Comparison of ENCODE assay signal across 27 cellular contexts in the genomic region with DNA sequence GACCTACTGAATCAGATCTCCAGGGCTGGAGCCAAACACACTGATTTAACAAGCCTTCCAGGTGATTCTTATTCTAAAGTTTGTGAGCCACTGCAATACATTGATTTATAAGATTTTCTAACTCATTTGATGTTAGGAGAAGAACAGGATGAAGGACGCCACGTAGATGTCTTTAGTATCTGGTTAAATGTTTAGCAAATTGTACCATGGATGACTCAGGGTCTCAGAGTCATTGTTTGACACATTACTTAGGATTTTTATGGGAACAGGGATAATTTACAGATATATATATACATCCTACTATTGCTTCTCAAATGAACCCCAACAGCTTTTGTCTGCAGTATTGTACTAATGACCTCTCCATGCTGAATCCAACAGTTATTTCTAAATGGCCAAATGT.
"Had no signal": no experiment of that assay in that cellular context is flagged by ENCODE, and none has a peak within 500 bp of the region (broad histone marks: within the 10 kb centered on the region; RNA-seq: fewer than 3 reads in every experiment).

No MANE protein-coding gene starts in this region.

- H3K4me1 ChIP-seq: right lobe of liver, stomach, thyroid gland, upper lobe of left lung had no signal

- FAIRE-seq: kidney had no signal

- H3K27me3 Mint-ChIP-seq: activated CD4-positive, alpha-beta memory T cell treated with anti-CD3 and anti-CD28 coated beads, Interleukin-2, amount 10 ng/mL, durations not matched to agents 7 days and 5 days; activated CD4-positive, alpha-beta T cell treated with anti-CD3 and anti-CD28 coated beads, Interleukin-2, amount 10 ng/mL, durations not matched to agents 7 days and 5 days; natural killer cell treated with Interleukin-12 subunit alpha and Interleukin-12 subunit beta and Interleukin-15 and Interleukin-18, amount 100 ng/mL, for 72 hours had no signal

- H3K27ac Mint-ChIP-seq: activated CD4-positive, alpha-beta memory T cell treated with anti-CD3 and anti-CD28 coated beads, Interleukin-2, amount 10 ng/mL, durations not matched to agents 7 days and 5 days; activated CD4-positive, alpha-beta T cell treated with anti-CD3 and anti-CD28 coated beads, Interleukin-2, amount 10 ng/mL, durations not matched to agents 7 days and 5 days; activated T-helper 17 cell treated with anti-CD3 and anti-CD28 coated beads, Interleukin-2, amount 50 U/mL, for 72 hours; natural killer cell treated with Interleukin-12 subunit alpha and Interleukin-12 subunit beta and Interleukin-15 and Interleukin-18, amount 100 ng/mL, for 72 hours; progenitor cell of endocrine pancreas; stimulated activated memory B cell treated with anti-CD40 and anti-IgM and Interleukin-4, amounts not matched to agents 10 μg/mL and 1 μg/mL and 100 μg/mL, for 72 hours; WTC11 had no signal

- H3K9me3 Mint-ChIP-seq: activated CD4-positive, alpha-beta T cell treated with anti-CD3 and anti-CD28 coated beads, Interleukin-2, amount 10 ng/mL, durations not matched to agents 7 days and 5 days; natural killer cell treated with Interleukin-12 subunit alpha and Interleukin-12 subunit beta and Interleukin-15 and Interleukin-18, amount 100 ng/mL, for 72 hours had no signal

- H3K36me3 Mint-ChIP-seq: stimulated activated memory B cell treated with anti-CD40 and anti-IgM and Interleukin-4, amounts not matched to agents 10 μg/mL and 1 μg/mL and 100 μg/mL, for 72 hours; WTC11 had no signal

- ATAC-seq: activated T-cell treated with anti-CD3 and anti-CD28 coated beads, Interleukin-2, amount 50 U/mL, for 4 hours; activated T-helper 17 cell treated with anti-CD3 and anti-CD28 coated beads, Interleukin-2, amount 50 U/mL, for 72 hours; lower lobe of right lung; mucosa of descending colon; natural killer cell treated with Interleukin-12 subunit alpha and Interleukin-12 subunit beta and Interleukin-15 and Interleukin-18, amount 100 ng/mL, for 72 hours; right lobe of liver; stimulated activated memory B cell treated with anti-CD40 and anti-IgM and Interleukin-4, amounts not matched to agents 10 μg/mL and 1 μg/mL and 100 μg/mL, for 72 hours had no signal

- H3K4me3 Mint-ChIP-seq: activated CD4-positive, alpha-beta memory T cell treated with anti-CD3 and anti-CD28 coated beads, Interleukin-2, amount 10 ng/mL, durations not matched to agents 7 days and 5 days; activated CD4-positive, alpha-beta T cell treated with anti-CD3 and anti-CD28 coated beads, Interleukin-2, amount 10 ng/mL, durations not matched to agents 7 days and 5 days; activated T-cell treated with anti-CD3 and anti-CD28 coated beads, Interleukin-2, amount 50 U/mL, for 4 hours; activated T-helper 17 cell treated with anti-CD3 and anti-CD28 coated beads, Interleukin-2, amount 50 U/mL, for 72 hours; natural killer cell treated with Interleukin-12 subunit alpha and Interleukin-12 subunit beta and Interleukin-15 and Interleukin-18, amount 100 ng/mL, for 72 hours; stimulated activated memory B cell treated with anti-CD40 and anti-IgM and Interleukin-4, amounts not matched to agents 10 μg/mL and 1 μg/mL and 100 μg/mL, for 72 hours; WTC11 had no signal

- DNase-seq: activated CD4-positive, alpha-beta memory T cell treated with anti-CD3 and anti-CD28 coated beads, Interleukin-2, amount 10 ng/mL, durations not matched to agents 7 days and 5 days; activated CD4-positive, alpha-beta T cell treated with anti-CD3 and anti-CD28 coated beads for 1 hour; activated CD4-positive, alpha-beta T cell treated with anti-CD3 and anti-CD28 coated beads, Interleukin-2, amount 10 ng/mL, durations not matched to agents 7 days and 5 days; activated CD8-positive, alpha-beta memory T cell treated with anti-CD3 and anti-CD28 coated beads, Interleukin-2, amount 50 U/mL, for 48 hours; activated gamma-delta T cell treated with Interleukin-2 at 50 U/mL for 16 hours; activated naive CD4-positive, alpha-beta T cell treated with anti-CD3 and anti-CD28 coated beads, Interleukin-2, amount 50 U/mL, for 16 hours; activated T-cell treated with anti-CD3 and anti-CD28 coated beads, Interleukin-2, amount 50 U/mL, for 4 hours; amniotic stem cell; cortex of kidney; hippocampal formation; kidney; lower lobe of right lung; mucosa of descending colon; right lobe of liver; stimulated activated CD4-positive, alpha-beta T cell treated with anti-CD3 and anti-CD28 coated beads, Interleukin-4, amount 100 ng/mL, for 24 hours; stimulated activated CD8-positive, alpha-beta memory T cell treated with anti-CD3 and anti-CD28 coated beads, Interleukin-4, amount 100 ng/mL, for 48 hours; stomach; T-helper 2 cell; thyroid gland; upper lobe of left lung had no signal

- H3K27ac ChIP-seq: lower lobe of right lung, right lobe of liver, skin epidermis, stomach, thyroid gland, upper lobe of left lung, vagina had no signal

- H3K27me3 ChIP-seq: right lobe of liver, stomach, thyroid gland, upper lobe of left lung, vagina had no signal

- H3K9me3 ChIP-seq: right lobe of liver, thyroid gland, vagina had no signal

- H3K4me1 Mint-ChIP-seq: activated CD4-positive, alpha-beta memory T cell treated with anti-CD3 and anti-CD28 coated beads, Interleukin-2, amount 10 ng/mL, durations not matched to agents 7 days and 5 days; activated CD4-positive, alpha-beta T cell treated with anti-CD3 and anti-CD28 coated beads, Interleukin-2, amount 10 ng/mL, durations not matched to agents 7 days and 5 days; activated T-helper 17 cell treated with anti-CD3 and anti-CD28 coated beads, Interleukin-2, amount 50 U/mL, for 72 hours had no signal

- H3K36me3 ChIP-seq: lower lobe of right lung, right lobe of liver, stomach, thyroid gland, upper lobe of left lung, vagina had no signal

- H3K4me3 ChIP-seq: lower lobe of right lung, mucosa of descending colon, right lobe of liver, skin epidermis, stomach, thyroid gland, upper lobe of left lung, vagina had no signal
